ENCODE assay signal across 1 cellular context in the genomic region with DNA sequence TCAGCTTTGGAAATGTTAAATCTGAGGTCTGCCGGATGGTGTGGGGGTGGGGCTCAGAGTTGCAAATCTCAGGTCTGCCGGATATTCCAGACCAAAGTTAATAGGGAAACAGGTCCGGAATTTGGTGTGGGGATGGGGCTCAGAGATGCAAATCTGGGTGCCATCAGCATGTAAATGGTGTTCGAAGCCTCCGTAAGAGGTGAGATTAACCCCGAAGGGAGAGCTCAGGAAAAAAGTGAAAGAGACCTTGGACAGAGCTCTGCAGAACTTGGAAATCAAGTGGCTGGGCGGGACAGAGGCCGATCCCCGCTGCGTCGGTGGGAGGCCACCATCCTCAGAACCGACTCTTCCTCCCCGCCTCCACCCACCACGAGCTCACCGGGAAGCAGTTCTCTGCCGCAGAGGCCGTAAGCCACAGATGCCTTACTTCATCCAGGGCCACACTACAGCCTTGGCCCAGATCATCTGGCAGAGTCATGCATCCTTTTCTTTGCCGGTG.
TF ChIP-seq lines count a peak whose summit lies in the region.

No MANE protein-coding gene starts in this region.

TF ChIP-seq in HEK293, 187 proteins besides CTCF, POLR2A, EP300 and RAD21 (continued from another document and continues in another):
- TF ChIP-seq, protein P1, sequence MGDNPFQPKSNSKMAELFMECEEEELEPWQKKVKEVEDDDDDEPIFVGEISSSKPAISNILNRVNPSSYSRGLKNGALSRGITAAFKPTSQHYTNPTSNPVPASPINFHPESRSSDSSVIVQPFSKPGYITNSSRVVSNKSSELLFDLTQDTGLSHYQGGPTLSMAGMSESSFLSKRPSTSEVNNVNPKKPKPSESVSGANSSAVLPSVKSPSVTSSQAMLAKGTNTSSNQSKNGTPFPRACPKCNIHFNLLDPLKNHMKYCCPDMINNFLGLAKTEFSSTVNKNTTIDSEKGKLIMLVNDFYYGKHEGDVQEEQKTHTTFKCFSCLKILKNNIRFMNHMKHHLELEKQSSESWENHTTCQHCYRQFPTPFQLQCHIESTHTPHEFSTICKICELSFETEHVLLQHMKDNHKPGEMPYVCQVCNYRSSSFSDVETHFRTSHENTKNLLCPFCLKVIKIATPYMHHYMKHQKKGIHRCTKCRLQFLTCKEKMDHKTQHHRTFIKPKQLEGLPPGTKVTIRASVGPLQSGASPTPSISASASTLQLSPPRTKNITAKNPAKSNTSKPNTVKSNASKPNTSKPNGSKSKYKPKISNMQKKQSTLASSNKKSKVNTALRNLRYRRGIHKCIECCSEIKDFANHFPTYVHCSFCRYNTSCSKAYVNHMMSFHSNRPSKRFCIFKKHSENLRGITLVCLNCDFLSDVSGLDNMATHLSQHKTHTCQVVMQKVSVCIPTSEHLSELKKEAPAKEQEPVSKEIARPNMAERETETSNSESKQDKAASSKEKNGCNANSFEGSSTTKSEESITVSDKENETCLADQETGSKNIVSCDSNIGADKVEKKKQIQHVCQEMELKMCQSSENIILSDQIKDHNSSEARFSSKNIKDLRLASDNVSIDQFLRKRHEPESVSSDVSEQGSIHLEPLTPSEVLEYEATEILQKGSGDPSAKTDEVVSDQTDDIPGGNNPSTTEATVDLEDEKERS (tag by site-specific recombination; IDR thresholded peaks at IDR 0.05), result no peak
- TF ChIP-seq ZNF114 (tag by site-specific recombination; IDR thresholded peaks at IDR 0.05) (no peak), ZNF366 (tag by site-specific recombination; conservative IDR thresholded peaks at IDR 0.05) (no peak), ZNF529 (tag by site-specific recombination; IDR thresholded peaks at IDR 0.05; ENCODE audit: insufficient replicate concordance) (no peak), ZNF670 (tag by site-specific recombination; IDR thresholded peaks at IDR 0.05; ENCODE audit: low read depth) (no peak), ZNF768 (tag by site-specific recombination; IDR thresholded peaks at IDR 0.05) (no peak), ZNF600 (tag by site-specific recombination; IDR thresholded peaks at IDR 0.05) (peak; percentile 98), ZFP41 (tag by site-specific recombination; IDR thresholded peaks at IDR 0.05; ENCODE audit: borderline replicate concordance) (no peak), ZNF521 (tag by site-specific recombination; IDR thresholded peaks at IDR 0.05) (no peak), ZNF341 (tag by site-specific recombination; IDR thresholded peaks at IDR 0.05; ENCODE audit: low read depth) (peak; percentile 37; the same call in 1 of the 2 replicates), ZNF394 (tag by site-specific recombination; IDR thresholded peaks at IDR 0.05; ENCODE audit: borderline replicate concordance) (no peak), SP2 (tag by site-specific recombination; IDR thresholded peaks at IDR 0.05) (peak; percentile 69), ZNF701 (tag by site-specific recombination; IDR thresholded peaks at IDR 0.05) (no peak), ZNF214 (tag by site-specific recombination; IDR thresholded peaks at IDR 0.05; ENCODE audit: borderline replicate concordance) (no peak), ZNF335 (tag by site-specific recombination; conservative IDR thresholded peaks at IDR 0.05) (no peak), ZSCAN30 (tag by site-specific recombination; IDR thresholded peaks at IDR 0.05) (no peak), ZNF514 (tag by site-specific recombination; IDR thresholded peaks at IDR 0.05) (no peak), EGR2 (tag by site-specific recombination; IDR thresholded peaks at IDR 0.05; ENCODE audit: low read depth) (peak; percentile 74), ZNF596 (tag by site-specific recombination; IDR thresholded peaks at IDR 0.05) (no peak), ZBTB8A (tag by site-specific recombination; IDR thresholded peaks at IDR 0.05) (no peak), KLF9 (tag by site-specific recombination; IDR thresholded peaks at IDR 0.05; ENCODE audit: low read depth) (peak; percentile 45; the same call in 1 of the 2 replicates), ZNF202 (tag by site-specific recombination; IDR thresholded peaks at IDR 0.05; ENCODE audit: borderline replicate concordance) (no peak), SP3 (tag by site-specific recombination; IDR thresholded peaks at IDR 0.05) (peak; percentile 52; the same call in 1 of the 2 replicates), ZNF239 (tag by site-specific recombination; IDR thresholded peaks at IDR 0.05) (no peak), ZNF747 (tag by site-specific recombination; IDR thresholded peaks at IDR 0.05) (no peak), ZNF76 (tag by site-specific recombination; IDR thresholded peaks at IDR 0.05; ENCODE audit: borderline replicate concordance, low read depth) (no peak), ZNF350 (tag by site-specific recombination; IDR thresholded peaks at IDR 0.05) (no peak), ZNF175 (tag by site-specific recombination; IDR thresholded peaks at IDR 0.05) (no peak), ZNF391 (tag by site-specific recombination; IDR thresholded peaks at IDR 0.05; ENCODE audit: borderline replicate concordance, low read depth) (no peak), ZNF311 (tag by site-specific recombination; IDR thresholded peaks at IDR 0.05; ENCODE audit: borderline replicate concordance) (no peak), ZBTB21 (tag by site-specific recombination; IDR thresholded peaks at IDR 0.05) (no peak), ZNF571 (tag by site-specific recombination; IDR thresholded peaks at IDR 0.05) (no peak), KLF16 (tag by site-specific recombination; IDR thresholded peaks at IDR 0.05) (no peak), ZNF19 (tag by site-specific recombination; IDR thresholded peaks at IDR 0.05; ENCODE audit: low read depth) (no peak), GLI2 (tag by site-specific recombination; IDR thresholded peaks at IDR 0.05; ENCODE audit: borderline replicate concordance, low read depth) (no peak), ZNF558 (tag by site-specific recombination; IDR thresholded peaks at IDR 0.05) (no peak), ZNF24 (tag by site-specific recombination; IDR thresholded peaks at IDR 0.05) (no peak), ZNF544 (tag by site-specific recombination; IDR thresholded peaks at IDR 0.05) (no peak), ZNF658 (tag by site-specific recombination; IDR thresholded peaks at IDR 0.05) (no peak), RBAK (tag by site-specific recombination; IDR thresholded peaks at IDR 0.05) (no peak), ZNF560 (tag by site-specific recombination; IDR thresholded peaks at IDR 0.05; ENCODE audit: borderline replicate concordance) (no peak)
- TF ChIP-seq, protein P2, sequence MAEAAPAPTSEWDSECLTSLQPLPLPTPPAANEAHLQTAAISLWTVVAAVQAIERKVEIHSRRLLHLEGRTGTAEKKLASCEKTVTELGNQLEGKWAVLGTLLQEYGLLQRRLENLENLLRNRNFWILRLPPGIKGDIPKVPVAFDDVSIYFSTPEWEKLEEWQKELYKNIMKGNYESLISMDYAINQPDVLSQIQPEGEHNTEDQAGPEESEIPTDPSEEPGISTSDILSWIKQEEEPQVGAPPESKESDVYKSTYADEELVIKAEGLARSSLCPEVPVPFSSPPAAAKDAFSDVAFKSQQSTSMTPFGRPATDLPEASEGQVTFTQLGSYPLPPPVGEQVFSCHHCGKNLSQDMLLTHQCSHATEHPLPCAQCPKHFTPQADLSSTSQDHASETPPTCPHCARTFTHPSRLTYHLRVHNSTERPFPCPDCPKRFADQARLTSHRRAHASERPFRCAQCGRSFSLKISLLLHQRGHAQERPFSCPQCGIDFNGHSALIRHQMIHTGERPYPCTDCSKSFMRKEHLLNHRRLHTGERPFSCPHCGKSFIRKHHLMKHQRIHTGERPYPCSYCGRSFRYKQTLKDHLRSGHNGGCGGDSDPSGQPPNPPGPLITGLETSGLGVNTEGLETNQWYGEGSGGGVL (tag by site-specific recombination; IDR thresholded peaks at IDR 0.05), result no peak
- TF ChIP-seq, protein P3, sequence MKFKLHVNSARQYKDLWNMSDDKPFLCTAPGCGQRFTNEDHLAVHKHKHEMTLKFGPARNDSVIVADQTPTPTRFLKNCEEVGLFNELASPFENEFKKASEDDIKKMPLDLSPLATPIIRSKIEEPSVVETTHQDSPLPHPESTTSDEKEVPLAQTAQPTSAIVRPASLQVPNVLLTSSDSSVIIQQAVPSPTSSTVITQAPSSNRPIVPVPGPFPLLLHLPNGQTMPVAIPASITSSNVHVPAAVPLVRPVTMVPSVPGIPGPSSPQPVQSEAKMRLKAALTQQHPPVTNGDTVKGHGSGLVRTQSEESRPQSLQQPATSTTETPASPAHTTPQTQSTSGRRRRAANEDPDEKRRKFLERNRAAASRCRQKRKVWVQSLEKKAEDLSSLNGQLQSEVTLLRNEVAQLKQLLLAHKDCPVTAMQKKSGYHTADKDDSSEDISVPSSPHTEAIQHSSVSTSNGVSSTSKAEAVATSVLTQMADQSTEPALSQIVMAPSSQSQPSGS (tag by site-specific recombination; IDR thresholded peaks at IDR 0.05; ENCODE audit: low read depth), result no peak
- TF ChIP-seq, protein P4, sequence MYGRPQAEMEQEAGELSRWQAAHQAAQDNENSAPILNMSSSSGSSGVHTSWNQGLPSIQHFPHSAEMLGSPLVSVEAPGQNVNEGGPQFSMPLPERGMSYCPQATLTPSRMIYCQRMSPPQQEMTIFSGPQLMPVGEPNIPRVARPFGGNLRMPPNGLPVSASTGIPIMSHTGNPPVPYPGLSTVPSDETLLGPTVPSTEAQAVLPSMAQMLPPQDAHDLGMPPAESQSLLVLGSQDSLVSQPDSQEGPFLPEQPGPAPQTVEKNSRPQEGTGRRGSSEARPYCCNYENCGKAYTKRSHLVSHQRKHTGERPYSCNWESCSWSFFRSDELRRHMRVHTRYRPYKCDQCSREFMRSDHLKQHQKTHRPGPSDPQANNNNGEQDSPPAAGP (tag by site-specific recombination; IDR thresholded peaks at IDR 0.05), result no peak
- TF ChIP-seq, protein P5, sequence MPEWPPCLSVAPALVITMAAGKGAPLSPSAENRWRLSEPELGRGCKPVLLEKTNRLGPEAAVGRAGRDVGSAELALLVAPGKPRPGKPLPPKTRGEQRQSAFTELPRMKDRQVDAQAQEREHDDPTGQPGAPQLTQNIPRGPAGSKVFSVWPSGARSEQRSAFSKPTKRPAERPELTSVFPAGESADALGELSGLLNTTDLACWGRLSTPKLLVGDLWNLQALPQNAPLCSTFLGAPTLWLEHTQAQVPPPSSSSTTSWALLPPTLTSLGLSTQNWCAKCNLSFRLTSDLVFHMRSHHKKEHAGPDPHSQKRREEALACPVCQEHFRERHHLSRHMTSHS (tag by site-specific recombination; IDR thresholded peaks at IDR 0.05), result no peak
- TF ChIP-seq, protein P6, sequence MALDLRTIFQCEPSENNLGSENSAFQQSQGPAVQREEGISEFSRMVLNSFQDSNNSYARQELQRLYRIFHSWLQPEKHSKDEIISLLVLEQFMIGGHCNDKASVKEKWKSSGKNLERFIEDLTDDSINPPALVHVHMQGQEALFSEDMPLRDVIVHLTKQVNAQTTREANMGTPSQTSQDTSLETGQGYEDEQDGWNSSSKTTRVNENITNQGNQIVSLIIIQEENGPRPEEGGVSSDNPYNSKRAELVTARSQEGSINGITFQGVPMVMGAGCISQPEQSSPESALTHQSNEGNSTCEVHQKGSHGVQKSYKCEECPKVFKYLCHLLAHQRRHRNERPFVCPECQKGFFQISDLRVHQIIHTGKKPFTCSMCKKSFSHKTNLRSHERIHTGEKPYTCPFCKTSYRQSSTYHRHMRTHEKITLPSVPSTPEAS (tag by site-specific recombination; IDR thresholded peaks at IDR 0.05), result no peak
- TF ChIP-seq, protein P7, sequence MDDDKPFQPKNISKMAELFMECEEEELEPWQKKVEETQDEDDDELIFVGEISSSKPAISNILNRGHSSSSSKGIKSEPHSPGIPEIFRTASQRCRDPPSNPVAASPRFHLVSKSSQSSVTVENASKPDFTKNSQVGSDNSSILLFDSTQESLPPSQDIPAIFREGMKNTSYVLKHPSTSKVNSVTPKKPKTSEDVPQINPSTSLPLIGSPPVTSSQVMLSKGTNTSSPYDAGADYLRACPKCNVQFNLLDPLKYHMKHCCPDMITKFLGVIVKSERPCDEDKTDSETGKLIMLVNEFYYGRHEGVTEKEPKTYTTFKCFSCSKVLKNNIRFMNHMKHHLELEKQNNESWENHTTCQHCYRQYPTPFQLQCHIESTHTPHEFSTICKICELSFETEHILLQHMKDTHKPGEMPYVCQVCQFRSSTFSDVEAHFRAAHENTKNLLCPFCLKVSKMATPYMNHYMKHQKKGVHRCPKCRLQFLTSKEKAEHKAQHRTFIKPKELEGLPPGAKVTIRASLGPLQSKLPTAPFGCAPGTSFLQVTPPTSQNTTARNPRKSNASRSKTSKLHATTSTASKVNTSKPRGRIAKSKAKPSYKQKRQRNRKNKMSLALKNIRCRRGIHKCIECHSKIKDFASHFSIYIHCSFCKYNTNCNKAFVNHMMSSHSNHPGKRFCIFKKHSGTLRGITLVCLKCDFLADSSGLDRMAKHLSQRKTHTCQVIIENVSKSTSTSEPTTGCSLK (tag by site-specific recombination; IDR thresholded peaks at IDR 0.05), result no peak
- TF ChIP-seq, protein P8, sequence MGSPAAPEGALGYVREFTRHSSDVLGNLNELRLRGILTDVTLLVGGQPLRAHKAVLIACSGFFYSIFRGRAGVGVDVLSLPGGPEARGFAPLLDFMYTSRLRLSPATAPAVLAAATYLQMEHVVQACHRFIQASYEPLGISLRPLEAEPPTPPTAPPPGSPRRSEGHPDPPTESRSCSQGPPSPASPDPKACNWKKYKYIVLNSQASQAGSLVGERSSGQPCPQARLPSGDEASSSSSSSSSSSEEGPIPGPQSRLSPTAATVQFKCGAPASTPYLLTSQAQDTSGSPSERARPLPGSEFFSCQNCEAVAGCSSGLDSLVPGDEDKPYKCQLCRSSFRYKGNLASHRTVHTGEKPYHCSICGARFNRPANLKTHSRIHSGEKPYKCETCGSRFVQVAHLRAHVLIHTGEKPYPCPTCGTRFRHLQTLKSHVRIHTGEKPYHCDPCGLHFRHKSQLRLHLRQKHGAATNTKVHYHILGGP (tag by site-specific recombination; IDR thresholded peaks at IDR 0.05), result no peak
- TF ChIP-seq, protein P9, sequence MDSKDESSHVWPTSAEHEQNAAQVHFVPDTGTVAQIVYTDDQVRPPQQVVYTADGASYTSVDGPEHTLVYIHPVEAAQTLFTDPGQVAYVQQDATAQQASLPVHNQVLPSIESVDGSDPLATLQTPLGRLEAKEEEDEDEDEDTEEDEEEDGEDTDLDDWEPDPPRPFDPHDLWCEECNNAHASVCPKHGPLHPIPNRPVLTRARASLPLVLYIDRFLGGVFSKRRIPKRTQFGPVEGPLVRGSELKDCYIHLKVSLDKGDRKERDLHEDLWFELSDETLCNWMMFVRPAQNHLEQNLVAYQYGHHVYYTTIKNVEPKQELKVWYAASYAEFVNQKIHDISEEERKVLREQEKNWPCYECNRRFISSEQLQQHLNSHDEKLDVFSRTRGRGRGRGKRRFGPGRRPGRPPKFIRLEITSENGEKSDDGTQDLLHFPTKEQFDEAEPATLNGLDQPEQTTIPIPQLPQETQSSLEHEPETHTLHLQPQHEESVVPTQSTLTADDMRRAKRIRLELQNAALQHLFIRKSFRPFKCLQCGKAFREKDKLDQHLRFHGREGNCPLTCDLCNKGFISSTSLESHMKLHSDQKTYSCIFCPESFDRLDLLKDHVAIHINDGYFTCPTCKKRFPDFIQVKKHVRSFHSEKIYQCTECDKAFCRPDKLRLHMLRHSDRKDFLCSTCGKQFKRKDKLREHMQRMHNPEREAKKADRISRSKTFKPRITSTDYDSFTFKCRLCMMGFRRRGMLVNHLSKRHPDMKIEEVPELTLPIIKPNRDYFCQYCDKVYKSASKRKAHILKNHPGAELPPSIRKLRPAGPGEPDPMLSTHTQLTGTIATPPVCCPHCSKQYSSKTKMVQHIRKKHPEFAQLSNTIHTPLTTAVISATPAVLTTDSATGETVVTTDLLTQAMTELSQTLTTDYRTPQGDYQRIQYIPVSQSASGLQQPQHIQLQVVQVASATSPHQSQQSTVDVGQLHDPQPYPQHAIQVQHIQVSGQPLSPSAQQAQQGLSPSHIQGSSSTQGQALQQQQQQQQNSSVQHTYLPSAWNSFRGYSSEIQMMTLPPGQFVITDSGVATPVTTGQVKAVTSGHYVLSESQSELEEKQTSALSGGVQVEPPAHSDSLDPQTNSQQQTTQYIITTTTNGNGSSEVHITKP (tag by site-specific recombination; IDR thresholded peaks at IDR 0.05), result peak; percentile 8; the same call in 1 of the 2 replicates
